Comparison of ENCODE assay signal across 1 cellular context in genomic region chr18:44781890-44782289, GRCh38.
TF ChIP-seq lines count a peak whose summit lies in the region.

No MANE protein-coding gene starts in this region.

TF ChIP-seq in HepG2, 621 proteins besides CTCF, POLR2A, EP300 and RAD21 (continued from another document):
- TF ChIP-seq HOXA9 (CRISPR knock-in tag; IDR thresholded peaks at IDR 0.05; ENCODE audit: borderline replicate concordance) (no peak), ZNF432 (CRISPR knock-in tag; IDR thresholded peaks at IDR 0.05; ENCODE audit: borderline replicate concordance) (no peak)
